10 cellular contexts compared by ENCODE assay signal in genomic region chr9:130327070-130327780, GRCh38.
DNase-seq lines count a peak whose midpoint lies in the region; ATAC-seq, FAIRE-seq and TF ChIP-seq lines count a peak whose summit lies in the region.
"Had no signal": no experiment of that assay in that cellular context is flagged by ENCODE, and none has a peak within 500 bp of the region (broad histone marks: within the 10 kb centered on the region; RNA-seq: fewer than 3 reads in every experiment).

No MANE protein-coding gene starts in this region.

- no peak overlapping the region for H3K4ac ChIP-seq in H1 (replicated peaks; ENCODE audit: insufficient read length, low read depth, low read length)

- H3K23ac ChIP-seq in H1 (ENCODE audit: insufficient read length): no peak overlapping the region

- H3K4me2 ChIP-seq in Karpas-422 (ENCODE audit: low read depth, low read length, poor library complexity, severe bottlenecking): no peak overlapping the region
- H3K4me2 ChIP-seq in H1 (ENCODE audit: insufficient read depth in 1 of 2, low read depth in 2 of 2, low read length in 2 of 2): no peak overlapping the region

- H3K14ac ChIP-seq in H1 (ENCODE audit: insufficient read length): no peak overlapping the region

- no peak for ATAC-seq in left colon
- ATAC-seq in GM19455 (IDR thresholded peaks at IDR 0.05; ENCODE audit: unreplicated experiment): no peak
- no peak for ATAC-seq in GM21526 (IDR thresholded peaks at IDR 0.05; ENCODE audit: low FRiP score, unreplicated experiment)
- no peak for ATAC-seq in GM21447 (IDR thresholded peaks at IDR 0.05; ENCODE audit: unreplicated experiment)

- H2BK15ac ChIP-seq in H1 (ENCODE audit: low read length): no peak overlapping the region

- H3K9ac ChIP-seq in Karpas-422 (ENCODE audit: low read length): no peak overlapping the region
- no peak overlapping the region for H3K9ac ChIP-seq in H1 (replicated peaks in 1 of 4; ENCODE audit: extremely low read depth in 1 of 4, low read depth in 3 of 4, low read length in 3 of 4)

- H2AFZ ChIP-seq in Karpas-422 (ENCODE audit: low read length): no peak overlapping the region
- H2AFZ ChIP-seq in H1 (ENCODE audit: low read length): no peak overlapping the region

- TF ChIP-seq POLR2A in H1 (IDR thresholded peaks at IDR 0.05; ENCODE audit: control extremely low read depth in 1 of 2, low read depth in 2 of 2, low read length in 2 of 2) (no peak), prostate gland (IDR thresholded peaks at IDR 0.05) (no peak)

- no peaks in the 10 kb centered on the region; the same call in 1 of the 2 replicates for H3K23me2 ChIP-seq in H1 (ENCODE audit: low read depth, low read length)

- H2AK5ac ChIP-seq in H1 (ENCODE audit: low read depth, low read length): no peak overlapping the region

- H3K56ac ChIP-seq in H1 (replicated peaks; ENCODE audit: insufficient read length, low read depth, low read length): no peak overlapping the region

- H3K4me3 ChIP-seq in Karpas-422 (ENCODE audit: low read length): no peak overlapping the region
- H3K4me3 ChIP-seq in H1 (ENCODE audit: extremely low read depth in 1 of 4, insufficient read depth in 2 of 4, low read depth in 3 of 4, low read length in 4 of 4): no peak overlapping the region
- H3K4me3 ChIP-seq in prostate gland: no peak overlapping the region

- CTCF ChIA-PET in H1 (lab: Charles Lee; ENCODE audit: partially characterized antibody): interaction anchor here (0.6 to 4.6 kb wide), 39 partner anchors 9 to 1905 kb away, joined by 3 to 53 read pairs (median 3); no protein-coding TSS in a partner anchor

- FAIRE-seq in H1 (lab: Jason Lieb, UNC): no peak

- peak overlapping the region; percentile 45; the same call in 1 of the 2 replicates for H2BK5ac ChIP-seq in H1 (ENCODE audit: low read depth, low read length)

- no peaks in the 10 kb centered on the region for H3K36me3 ChIP-seq in Karpas-422 (ENCODE audit: insufficient read depth, low read length)
- H3K36me3 ChIP-seq in H1 (ENCODE audit: control insufficient read depth in 2 of 4, insufficient read depth in 4 of 4, low read length in 3 of 4): no peaks in the 10 kb centered on the region
- H3K36me3 ChIP-seq in prostate gland: no peaks in the 10 kb centered on the region

- H3K27ac ChIP-seq in Karpas-422 (ENCODE audit: low read length) (no peak overlapping the region), H1 (ENCODE audit: low read depth, low read length) (peak overlapping the region; percentile 43; the same call in 1 of the 2 replicates), prostate gland (peak overlapping the region; percentile 64 to 73)

- H3K27me3 ChIP-seq in Karpas-422 (ENCODE audit: low read length): no peaks in the 10 kb centered on the region
- no peaks in the 10 kb centered on the region for H3K27me3 ChIP-seq in H1 (replicated peaks in 1 of 4; ENCODE audit: control insufficient read depth in 3 of 4, extremely low read depth in 1 of 4, insufficient read depth in 3 of 4, low read length in 3 of 4)
- H3K27me3 ChIP-seq in prostate gland (replicated peaks; ENCODE audit: insufficient read depth): peaks cover 3% of the 10 kb centered on the region

- H4K20me1 ChIP-seq in Karpas-422 (ENCODE audit: insufficient read depth, low read depth, low read length) (no peaks in the 10 kb centered on the region), H1 (replicated peaks in 1 of 2; ENCODE audit: control insufficient read depth in 1 of 2, insufficient read depth in 2 of 2, low read length in 2 of 2) (no peaks in the 10 kb centered on the region)

- no peak overlapping the region for H2BK20ac ChIP-seq in H1 (ENCODE audit: low read length)

- no peak overlapping the region for H4K8ac ChIP-seq in H1 (ENCODE audit: extremely low read depth, insufficient read depth, low read length)

- no peaks in the 10 kb centered on the region for H3K9me3 ChIP-seq in Karpas-422 (ENCODE audit: low read length)
- H3K9me3 ChIP-seq in H1 (ENCODE audit: insufficient read depth in 2 of 2, low read depth in 1 of 2, low read length in 1 of 2): no peaks in the 10 kb centered on the region
- H3K9me3 ChIP-seq in prostate gland: no peaks in the 10 kb centered on the region

- no peak for TF ChIP-seq EP300 in H1 (IDR thresholded peaks at IDR 0.05; ENCODE audit: borderline replicate concordance in 1 of 2, low read depth in 2 of 2, low read length in 2 of 2)

- H2BK120ac ChIP-seq in H1 (replicated peaks; ENCODE audit: low read depth, low read length): no peak overlapping the region

- H4K5ac ChIP-seq in H1 (ENCODE audit: insufficient read length, low read depth, low read length): no peak overlapping the region

- TF ChIP-seq CTCF in H1 (IDR thresholded peaks at IDR 0.05; ENCODE audit: control extremely low read depth in 1 of 3, insufficient read depth in 1 of 3, low read depth in 1 of 3, low read length in 3 of 3) (peak in 2 of 3 experiments; percentile 66 to 84; a peak in 3 of 4 replicates), prostate gland (IDR thresholded peaks at IDR 0.05) (peak in 1 of 4 experiments; percentile 14)

- intact Hi-C loops in prostate gland (cut with DNase I): loop anchor here (5.0 kb wide), 1 partner anchor 40 kb away; no protein-coding TSS in a partner anchor
- intact Hi-C loops in left colon (cut with DNase I, micrococcal nuclease): loop anchor here in 1 of 2 donors (10.0 kb wide), 1 partner anchor 82 kb away; no protein-coding TSS in a partner anchor

- no peak overlapping the region for H4K91ac ChIP-seq in H1 (replicated peaks; ENCODE audit: insufficient read length, low read length)

- POLR2A ChIA-PET in H1 (lab: Charles Lee; ENCODE audit: partially characterized antibody): interaction anchor here (1.6 kb wide), 1 partner anchor 11 kb away, joined by 4 read pairs; no protein-coding TSS in a partner anchor

- H3K4me1 ChIP-seq in Karpas-422 (ENCODE audit: low read length) (no peaks in the 10 kb centered on the region), H1 (replicated peaks in 1 of 4; ENCODE audit: control insufficient read depth in 3 of 4, insufficient read depth in 4 of 4, low read length in 3 of 4) (no peaks in the 10 kb centered on the region; a peak in 1 of 7 replicates), prostate gland (replicated peaks) (no peaks in the 10 kb centered on the region)

- TF ChIP-seq RAD21 in H1 (IDR thresholded peaks at IDR 0.05 in 1 of 2, conservative IDR thresholded peaks at IDR 0.05 in 1 of 2; ENCODE audit: low read depth in 2 of 2, low read length in 2 of 2): peak; percentile 53 to 68

- H3K9me2 ChIP-seq in Karpas-422 (replicated peaks; ENCODE audit: insufficient read depth, low read length): no peaks in the 10 kb centered on the region

- H3K18ac ChIP-seq in H1 (ENCODE audit: extremely low read depth, low read length): peak overlapping the region; percentile 73; the same call in 1 of the 2 replicates

- H3K79me1 ChIP-seq in H1 (ENCODE audit: low read depth, low read length): no peaks in the 10 kb centered on the region

- H3K79me2 ChIP-seq in Karpas-422 (ENCODE audit: low read length) (no peaks in the 10 kb centered on the region), H1 (ENCODE audit: control insufficient read depth in 1 of 2, insufficient read depth in 2 of 2, low read length in 2 of 2) (no peaks in the 10 kb centered on the region)

- peak; percentile 51 for DNase-seq in Daoy (ENCODE audit: low read depth)
- peak; percentile 69 for DNase-seq in Karpas-422
- peak in 1 of 2 experiments; percentile 92 for DNase-seq in H1 (ENCODE audit: low read depth in 1 of 2, low spot score in 2 of 2)
- no peak for DNase-seq in prostate gland (ENCODE audit: low spot score)
- no peak for DNase-seq in left colon
- DNase-seq: GOT3, SW 1271 had no signal

- 72% methylated on average over 15 of the region's 15 CpGs; no CpG with 5 or more reads in 1 of the 2 experiments for WGBS in H1 (ENCODE audit: extremely low coverage in 1 of 2, insufficient coverage in 1 of 2, insufficient read length in 1 of 2, insufficient replicate concordance in 2 of 2, low coverage in 1 of 2, low lambda C conversion rate in 2 of 2, missing lambda C conversion rate in 1 of 2), 2 experiments
- 63% methylated on average over 15 of the region's 15 CpGs for WGBS in prostate gland

- H2BK12ac ChIP-seq in H1 (ENCODE audit: low read depth, low read length): peak overlapping the region; percentile 44; the same call in 1 of the 2 replicates

TF ChIP-seq in H1, 55 proteins besides CTCF, POLR2A, EP300 and RAD21:
- TF ChIP-seq YY1 (IDR thresholded peaks at IDR 0.05; ENCODE audit: low read depth, low read length): peak; percentile 59; the same call in 1 of the 2 replicates
- TF ChIP-seq ATF2 (IDR thresholded peaks at IDR 0.05; ENCODE audit: low read length): no peak
- no peak for TF ChIP-seq HDAC6 (IDR thresholded peaks at IDR 0.05; ENCODE audit: low read depth, low read length)
- TF ChIP-seq SRF (IDR thresholded peaks at IDR 0.05; ENCODE audit: low read depth, low read length): no peak
- no peak for TF ChIP-seq KDM5A (IDR thresholded peaks at IDR 0.05; ENCODE audit: low read length)
- no peak for TF ChIP-seq ZNF274 (IDR thresholded peaks at IDR 0.05; ENCODE audit: borderline replicate concordance, extremely low read depth, low read length)
- no peak for TF ChIP-seq TEAD4 (IDR thresholded peaks at IDR 0.05; ENCODE audit: low read depth, low read length)
- no peak for TF ChIP-seq SP1 (IDR thresholded peaks at IDR 0.05; ENCODE audit: low read depth, low read length)
TF ChIP-seq in H1: peak in this region for 1.

Comparison
In these comparisons a context has a peak if more than half of its experiments do, and no peak if none do; other contexts are left out.
1. DNase-seq: peak in Daoy (single experiment) and Karpas-422 (single experiment); none in prostate gland (single experiment) and left colon (0 of 2).